In the genomic region with DNA sequence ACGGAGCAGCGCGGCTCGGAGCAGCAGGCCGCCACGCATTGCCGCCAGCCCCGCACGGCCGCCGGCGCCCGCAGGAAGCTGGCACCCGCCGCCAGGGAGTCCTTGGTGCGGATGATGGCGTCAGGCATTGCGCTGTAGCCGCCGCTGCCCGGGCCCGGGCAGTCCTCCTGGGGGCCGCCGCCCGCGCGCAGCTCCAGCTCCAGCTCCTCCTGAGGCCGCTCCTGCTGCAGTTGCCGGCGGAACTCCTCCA, we compare ENCODE assay signal across 8 cellular contexts. TPM values are rescaled to one million over a fixed set of nuclear protein-coding genes. Genes with fewer than 3 reads are reported as not detected.
DNase-seq lines count a peak whose midpoint lies in the region; ATAC-seq, FAIRE-seq and TF ChIP-seq lines count a peak whose summit lies in the region.

No MANE protein-coding gene starts in this region.

- H3K4me1 ChIP-seq in gastroesophageal sphincter (peaks cover 0 to 38% (median 5%) of the 10 kb centered on the region in 3 donors), small intestine (ENCODE audit: control insufficient read depth in 2 of 2, insufficient read depth in 1 of 2, low read depth in 1 of 2, low read length in 1 of 2) (peaks cover 0 to 4% of the 10 kb centered on the region in 2 donors)

- no CpG with 5 or more reads among the region's 30 CpGs for WGBS in gastroesophageal sphincter (ENCODE audit: low coverage in 1 of 2), 2 donors
- WGBS in small intestine, 3 donors: 0% methylated on average over 9 to 30 of the region's 30 CpGs

- TF ChIP-seq EP300 in gastroesophageal sphincter (IDR thresholded peaks at IDR 0.05): no peak

- H3K9me3 Mint-ChIP-seq in CD14-positive monocyte: no peaks in the 10 kb centered on the region

- no peaks in the 10 kb centered on the region for H3K36me3 Mint-ChIP-seq in CD14-positive monocyte

- H3K27me3 ChIP-seq in gastroesophageal sphincter (no peaks in the 10 kb centered on the region), small intestine (ENCODE audit: control insufficient read depth in 2 of 2, insufficient read depth in 2 of 2, low read length in 2 of 2) (no peaks in the 10 kb centered on the region)

- H3K4me3 ChIP-seq in gastroesophageal sphincter: peak overlapping the region; percentile 52 to 87
- H3K4me3 ChIP-seq in small intestine (ENCODE audit: low read depth in 1 of 2, low read length in 2 of 2): peak overlapping the region; percentile 48 to 83

- H3K27ac Mint-ChIP-seq in CD14-positive monocyte: no peak overlapping the region

- H3K9me3 ChIP-seq in gastroesophageal sphincter (no peaks in the 10 kb centered on the region), small intestine (ENCODE audit: control insufficient read depth, low read depth) (no peaks in the 10 kb centered on the region)

- TF ChIP-seq CTCF in CD14-positive monocyte (IDR thresholded peaks at IDR 0.05) (no peak), gastroesophageal sphincter (IDR thresholded peaks at IDR 0.05) (no peak)

- peaks cover 21% of the 10 kb centered on the region for H3K4me1 Mint-ChIP-seq in CD14-positive monocyte

- TF ChIP-seq POLR2A in gastroesophageal sphincter (IDR thresholded peaks at IDR 0.05): no peak

- peaks cover 3 to 11% (median 3%) of the 10 kb centered on the region in 3 donors for H3K27me3 Mint-ChIP-seq in CD14-positive monocyte (ENCODE audit: low read depth in 3 of 3)

- no peak for FAIRE-seq in small intestine (lab: Jason Lieb, UNC)

- ATAC-seq in GM21619 (IDR thresholded peaks at IDR 0.05; ENCODE audit: unreplicated experiment): peak; percentile 15
- ATAC-seq in SK-N-SH treated with all-trans-retinoic acid at 6 μM for 48 hours: peak; percentile 16; the same call in 2 of the 3 replicates
- no peak for ATAC-seq in gastroesophageal sphincter
- no peak for ATAC-seq in esophagus mucosa

- H3K27ac ChIP-seq in gastroesophageal sphincter: peak overlapping the region; percentile 72 to 95 (median 93)
- peak overlapping the region; percentile 80 to 92 for H3K27ac ChIP-seq in small intestine (ENCODE audit: low read depth in 1 of 2, low read length in 1 of 2)

- DNase-seq in CD14-positive monocyte (ENCODE audit: low spot score): no peak
- DNase-seq in small intestine: no peak
- no peak for DNase-seq in SW480 (ENCODE audit: low spot score)
- DNase-seq in DMS53 treated with DMSO at 0.1 percent for 48 hours (lab: John Stamatoyannopoulos, UW; ENCODE audit: unreplicated experiment): no peak

- intact Hi-C loops in CD14-positive monocyte (cut with micrococcal nuclease): loop anchor here in 1 of 2 donors (10.0 kb wide), 1 partner anchor 139 kb away; no protein-coding TSS in a partner anchor

- H3K36me3 ChIP-seq in gastroesophageal sphincter: no peaks in the 10 kb centered on the region
- no peaks in the 10 kb centered on the region for H3K36me3 ChIP-seq in small intestine (ENCODE audit: control insufficient read depth in 2 of 2, insufficient read depth in 2 of 2, low read length in 2 of 2)

- peak overlapping the region; percentile 32 to 72 for H3K4me3 Mint-ChIP-seq in CD14-positive monocyte

TF ChIP-seq in SK-N-SH treated with all-trans-retinoic acid at 6 μM for 48 hours, 23 proteins besides CTCF, POLR2A, EP300 and RAD21 (continues in another document):
- TF ChIP-seq, protein P1, sequence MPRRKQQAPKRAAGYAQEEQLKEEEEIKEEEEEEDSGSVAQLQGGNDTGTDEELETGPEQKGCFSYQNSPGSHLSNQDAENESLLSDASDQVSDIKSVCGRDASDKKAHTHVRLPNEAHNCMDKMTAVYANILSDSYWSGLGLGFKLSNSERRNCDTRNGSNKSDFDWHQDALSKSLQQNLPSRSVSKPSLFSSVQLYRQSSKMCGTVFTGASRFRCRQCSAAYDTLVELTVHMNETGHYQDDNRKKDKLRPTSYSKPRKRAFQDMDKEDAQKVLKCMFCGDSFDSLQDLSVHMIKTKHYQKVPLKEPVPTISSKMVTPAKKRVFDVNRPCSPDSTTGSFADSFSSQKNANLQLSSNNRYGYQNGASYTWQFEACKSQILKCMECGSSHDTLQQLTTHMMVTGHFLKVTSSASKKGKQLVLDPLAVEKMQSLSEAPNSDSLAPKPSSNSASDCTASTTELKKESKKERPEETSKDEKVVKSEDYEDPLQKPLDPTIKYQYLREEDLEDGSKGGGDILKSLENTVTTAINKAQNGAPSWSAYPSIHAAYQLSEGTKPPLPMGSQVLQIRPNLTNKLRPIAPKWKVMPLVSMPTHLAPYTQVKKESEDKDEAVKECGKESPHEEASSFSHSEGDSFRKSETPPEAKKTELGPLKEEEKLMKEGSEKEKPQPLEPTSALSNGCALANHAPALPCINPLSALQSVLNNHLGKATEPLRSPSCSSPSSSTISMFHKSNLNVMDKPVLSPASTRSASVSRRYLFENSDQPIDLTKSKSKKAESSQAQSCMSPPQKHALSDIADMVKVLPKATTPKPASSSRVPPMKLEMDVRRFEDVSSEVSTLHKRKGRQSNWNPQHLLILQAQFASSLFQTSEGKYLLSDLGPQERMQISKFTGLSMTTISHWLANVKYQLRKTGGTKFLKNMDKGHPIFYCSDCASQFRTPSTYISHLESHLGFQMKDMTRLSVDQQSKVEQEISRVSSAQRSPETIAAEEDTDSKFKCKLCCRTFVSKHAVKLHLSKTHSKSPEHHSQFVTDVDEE (CRISPR knock-in tag; IDR thresholded peaks at IDR 0.05): no peak
- TF ChIP-seq ZC3H10 (CRISPR knock-in tag; IDR thresholded peaks at IDR 0.05) (no peak), CSDC2 (CRISPR knock-in tag; IDR thresholded peaks at IDR 0.05) (no peak), TOX (CRISPR knock-in tag; IDR thresholded peaks at IDR 0.05; ENCODE audit: borderline replicate concordance) (no peak), OSR1 (CRISPR knock-in tag; IDR thresholded peaks at IDR 0.05) (no peak), ZNF8 (CRISPR knock-in tag; IDR thresholded peaks at IDR 0.05) (no peak), ISL1 (CRISPR knock-in tag; IDR thresholded peaks at IDR 0.05) (no peak), ZNF565 (CRISPR knock-in tag; conservative IDR thresholded peaks at IDR 0.05; ENCODE audit: low read depth) (no peak), RARB (CRISPR knock-in tag; IDR thresholded peaks at IDR 0.05) (no peak), ZNF70 (CRISPR knock-in tag; IDR thresholded peaks at IDR 0.05) (no peak), ZFP30 (CRISPR knock-in tag; IDR thresholded peaks at IDR 0.05) (no peak), PPARA (CRISPR knock-in tag; IDR thresholded peaks at IDR 0.05; ENCODE audit: borderline replicate concordance) (no peak), GLIS3 (CRISPR knock-in tag; IDR thresholded peaks at IDR 0.05) (no peak), TCF4 (CRISPR knock-in tag; IDR thresholded peaks at IDR 0.05; ENCODE audit: borderline replicate concordance) (no peak), ESRRG (CRISPR knock-in tag; IDR thresholded peaks at IDR 0.05) (no peak), BACH2 (CRISPR knock-in tag; IDR thresholded peaks at IDR 0.05; ENCODE audit: borderline replicate concordance) (no peak)
- TF ChIP-seq, protein P2, sequence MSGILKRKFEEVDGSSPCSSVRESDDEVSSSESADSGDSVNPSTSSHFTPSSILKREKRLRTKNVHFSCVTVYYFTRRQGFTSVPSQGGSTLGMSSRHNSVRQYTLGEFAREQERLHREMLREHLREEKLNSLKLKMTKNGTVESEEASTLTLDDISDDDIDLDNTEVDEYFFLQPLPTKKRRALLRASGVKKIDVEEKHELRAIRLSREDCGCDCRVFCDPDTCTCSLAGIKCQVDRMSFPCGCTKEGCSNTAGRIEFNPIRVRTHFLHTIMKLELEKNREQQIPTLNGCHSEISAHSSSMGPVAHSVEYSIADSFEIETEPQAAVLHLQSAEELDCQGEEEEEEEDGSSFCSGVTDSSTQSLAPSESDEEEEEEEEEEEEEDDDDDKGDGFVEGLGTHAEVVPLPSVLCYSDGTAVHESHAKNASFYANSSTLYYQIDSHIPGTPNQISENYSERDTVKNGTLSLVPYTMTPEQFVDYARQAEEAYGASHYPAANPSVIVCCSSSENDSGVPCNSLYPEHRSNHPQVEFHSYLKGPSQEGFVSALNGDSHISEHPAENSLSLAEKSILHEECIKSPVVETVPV (CRISPR knock-in tag; IDR thresholded peaks at IDR 0.05): no peak
- TF ChIP-seq, protein P3, sequence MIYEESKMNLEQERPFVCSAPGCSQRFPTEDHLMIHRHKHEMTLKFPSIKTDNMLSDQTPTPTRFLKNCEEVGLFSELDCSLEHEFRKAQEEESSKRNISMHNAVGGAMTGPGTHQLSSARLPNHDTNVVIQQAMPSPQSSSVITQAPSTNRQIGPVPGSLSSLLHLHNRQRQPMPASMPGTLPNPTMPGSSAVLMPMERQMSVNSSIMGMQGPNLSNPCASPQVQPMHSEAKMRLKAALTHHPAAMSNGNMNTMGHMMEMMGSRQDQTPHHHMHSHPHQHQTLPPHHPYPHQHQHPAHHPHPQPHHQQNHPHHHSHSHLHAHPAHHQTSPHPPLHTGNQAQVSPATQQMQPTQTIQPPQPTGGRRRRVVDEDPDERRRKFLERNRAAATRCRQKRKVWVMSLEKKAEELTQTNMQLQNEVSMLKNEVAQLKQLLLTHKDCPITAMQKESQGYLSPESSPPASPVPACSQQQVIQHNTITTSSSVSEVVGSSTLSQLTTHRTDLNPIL (CRISPR knock-in tag; IDR thresholded peaks at IDR 0.05; ENCODE audit: low read depth): no peak
- TF ChIP-seq, protein P4, sequence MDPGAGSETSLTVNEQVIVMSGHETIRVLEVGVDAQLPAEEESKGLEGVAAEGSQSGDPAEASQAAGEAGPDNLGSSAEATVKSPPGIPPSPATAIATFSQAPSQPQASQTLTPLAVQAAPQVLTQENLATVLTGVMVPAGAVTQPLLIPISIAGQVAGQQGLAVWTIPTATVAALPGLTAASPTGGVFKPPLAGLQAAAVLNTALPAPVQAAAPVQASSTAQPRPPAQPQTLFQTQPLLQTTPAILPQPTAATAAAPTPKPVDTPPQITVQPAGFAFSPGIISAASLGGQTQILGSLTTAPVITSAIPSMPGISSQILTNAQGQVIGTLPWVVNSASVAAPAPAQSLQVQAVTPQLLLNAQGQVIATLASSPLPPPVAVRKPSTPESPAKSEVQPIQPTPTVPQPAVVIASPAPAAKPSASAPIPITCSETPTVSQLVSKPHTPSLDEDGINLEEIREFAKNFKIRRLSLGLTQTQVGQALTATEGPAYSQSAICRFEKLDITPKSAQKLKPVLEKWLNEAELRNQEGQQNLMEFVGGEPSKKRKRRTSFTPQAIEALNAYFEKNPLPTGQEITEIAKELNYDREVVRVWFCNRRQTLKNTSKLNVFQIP (CRISPR knock-in tag; IDR thresholded peaks at IDR 0.05; ENCODE audit: borderline replicate concordance, low read depth): no peak

RNA-seq across cellular contexts. Expression of a gene that starts 0.6 kb away (rescaled TPM):
- polyA plus RNA-seq in CD14-positive monocyte: under 1 TPM; 0.20 to 0.41 TPM
- 10 to 100 TPM; 17.9 to 33.3 (median 29.6) TPM for total RNA-seq in gastroesophageal sphincter
- polyA plus RNA-seq in small intestine: 10 to 100 TPM in 1 of 3 donors, 1 to 10 TPM in 1, not detected in 1; 2.2 to 19.7 TPM
- total RNA-seq in esophagus mucosa: 41.8 TPM

RNA-seq across cellular contexts. Expression of a gene that starts 34.4 kb away (rescaled TPM):
- polyA plus RNA-seq in CD14-positive monocyte (not detected), small intestine (under 1 TPM in 1 of 3 donors, not detected in 2; 0.13 TPM)
- total RNA-seq in gastroesophageal sphincter (under 1 TPM in 1 of 4 donors, not detected in 3; 0.69 TPM), esophagus mucosa (101 TPM)

RNA-seq across cellular contexts. Expression of a gene that starts 59.4 kb away (rescaled TPM):
- polyA plus RNA-seq in CD14-positive monocyte (not detected), small intestine (under 1 TPM in 1 of 3 donors, not detected in 2; 0.27 TPM)
- total RNA-seq in gastroesophageal sphincter (1 to 10 TPM in 1 of 4 donors, not detected in 3; 1.4 TPM), esophagus mucosa (24.7 TPM)

Comparison
In these comparisons a context has a peak if more than half of its experiments do, and no peak if none do; other contexts are left out.
1. ATAC-seq: peak in GM21619 (single experiment) and SK-N-SH treated with all-trans-retinoic acid at 6 μM for 48 hours (single experiment); none in gastroesophageal sphincter (single experiment) and esophagus mucosa (single experiment).
2. RNA of a gene that starts 34.4 kb away (total RNA-seq): 101 TPM in esophagus mucosa (single experiment); 0.69 TPM in gastroesophageal sphincter; every median in the first group is over 10 times any median in the second.
3. RNA of a gene that starts 59.4 kb away (total RNA-seq): 24.7 TPM in esophagus mucosa (single experiment); 1.4 TPM in gastroesophageal sphincter; every median in the first group is over 10 times any median in the second.